ENCODE assay signal across 8 cellular contexts in genomic region chr6:36678488-36679042, GRCh38. TPM values are rescaled to one million over a fixed set of nuclear protein-coding genes. Genes with fewer than 3 reads are reported as not detected.
A peak's percentile ranks its signal among the peaks of the same experiment; 100 is the strongest.
DNase-seq lines count a peak whose midpoint lies in the region; ATAC-seq and TF ChIP-seq lines count a peak whose summit lies in the region.

Gene CDKN1A, plus strand, starts transcription at chr6:36678714. Its CDS starts 5,388 bp downstream, at chr6:36684102.

- H3K27me3 ChIP-seq in dorsolateral prefrontal cortex (no peaks in the 10 kb centered on the region), right lobe of liver (no peaks in the 10 kb centered on the region)

- TF ChIP-seq CTCF in dorsolateral prefrontal cortex (IDR thresholded peaks at IDR 0.05 in 54 of 56, conservative IDR thresholded peaks at IDR 0.05 in 2 of 56; ENCODE audit: low read depth in 1 of 56, partially characterized antibody in 56 of 56) (peak in 26 of 56 donors; percentile 4 to 52 (median 23)), right lobe of liver (IDR thresholded peaks at IDR 0.05) (peak in 2 of 4 donors; percentile 18 to 19)

- DNase-seq in AG08396 (ENCODE audit: low spot score) (peak; percentile 94), NCI-H526 treated with DMSO at 0.1 percent for 48 hours (lab: John Stamatoyannopoulos, UW) (peak; percentile 90), dorsolateral prefrontal cortex (peak; percentile 56 to 92 (median 81)), right lobe of liver (peak; percentile 94 to 96 (median 95))
- peak; percentile 63 to 65 for DNase-seq in activated CD4-positive, alpha-beta T cell treated with anti-CD3 and anti-CD28 coated beads, Interleukin-2, amount 50 U/mL, for 4 hours
- peak; percentile 73 for DNase-seq in stimulated activated CD4-positive, alpha-beta T cell treated with anti-CD3 and anti-CD28 coated beads, Interleukin-4, amount 100 ng/mL, for 24 hours

- peak; percentile 100 for TF ChIP-seq POLR2A in right lobe of liver (IDR thresholded peaks at IDR 0.05)

- intact Hi-C loops in dorsolateral prefrontal cortex (cut with DNase I) = loop anchor here (2.0 to 5.0 kb wide), 2 partner anchors 50 to 236 kb away; partner anchors contain the start of genes KCTD20 (in 1 of the 2) and PXT1 (in 1 of the 2)
- intact Hi-C loops in right lobe of liver (cut with DNase I) = loop anchor here in 1 of 2 donors (5.0 kb wide), 1 partner anchor 51 kb away; no protein-coding TSS in a partner anchor

- H3K36me3 ChIP-seq in right lobe of liver = no peaks in the 10 kb centered on the region

- no peaks in the 10 kb centered on the region for H3K9me3 ChIP-seq in right lobe of liver

- ATAC-seq in GM19043 (IDR thresholded peaks at IDR 0.05; ENCODE audit: low read depth, unreplicated experiment) (peak; percentile 45), HG03460 (IDR thresholded peaks at IDR 0.05; ENCODE audit: unreplicated experiment) (peak; percentile 43), right lobe of liver (peak; percentile 58 to 87 (median 76))

- H3K27ac ChIP-seq in dorsolateral prefrontal cortex = peak within 1 kb of the TSS; percentile 52 to 98 (median 94)
- peak within 1 kb of the TSS; percentile 77 to 93 (median 93) for H3K27ac ChIP-seq in right lobe of liver

- peak within 1 kb of the TSS; percentile 48 to 91 (median 78) for H3K4me3 ChIP-seq in dorsolateral prefrontal cortex
- H3K4me3 ChIP-seq in right lobe of liver = peak within 1 kb of the TSS; percentile 59 to 89 (median 70)

- WGBS in right lobe of liver (ENCODE audit: insufficient coverage, low coverage, low lambda C conversion rate, missing lambda C conversion rate) = no CpG with 5 or more reads among the region's 63 CpGs

- peaks cover 0 to 55% (median 21%) of the 10 kb centered on the region in 4 donors for H3K4me1 ChIP-seq in right lobe of liver

RNA-seq across cellular contexts. Expression of gene CDKN1A, which starts in this region (rescaled TPM):
- total RNA-seq in dorsolateral prefrontal cortex = 100 to 1,000 TPM in 9 of 120 experiments, 10 to 100 TPM in 110, 1 to 10 TPM in 1; 8.3 to 193 (median 29.3) TPM
- 100 to 1,000 TPM in 1 of 6 experiments, 10 to 100 TPM in 5; 20.0 to 124 (median 58.6) TPM for total RNA-seq in right lobe of liver

Comparison
In these comparisons a context has a peak if more than half of its experiments do, and no peak if none do; other contexts are left out.
1. Peak in every context shown above with its lines: DNase-seq, ATAC-seq, H3K4me3 ChIP-seq and H3K27ac ChIP-seq.